8 cellular contexts compared by ENCODE assay signal in the genomic region with DNA sequence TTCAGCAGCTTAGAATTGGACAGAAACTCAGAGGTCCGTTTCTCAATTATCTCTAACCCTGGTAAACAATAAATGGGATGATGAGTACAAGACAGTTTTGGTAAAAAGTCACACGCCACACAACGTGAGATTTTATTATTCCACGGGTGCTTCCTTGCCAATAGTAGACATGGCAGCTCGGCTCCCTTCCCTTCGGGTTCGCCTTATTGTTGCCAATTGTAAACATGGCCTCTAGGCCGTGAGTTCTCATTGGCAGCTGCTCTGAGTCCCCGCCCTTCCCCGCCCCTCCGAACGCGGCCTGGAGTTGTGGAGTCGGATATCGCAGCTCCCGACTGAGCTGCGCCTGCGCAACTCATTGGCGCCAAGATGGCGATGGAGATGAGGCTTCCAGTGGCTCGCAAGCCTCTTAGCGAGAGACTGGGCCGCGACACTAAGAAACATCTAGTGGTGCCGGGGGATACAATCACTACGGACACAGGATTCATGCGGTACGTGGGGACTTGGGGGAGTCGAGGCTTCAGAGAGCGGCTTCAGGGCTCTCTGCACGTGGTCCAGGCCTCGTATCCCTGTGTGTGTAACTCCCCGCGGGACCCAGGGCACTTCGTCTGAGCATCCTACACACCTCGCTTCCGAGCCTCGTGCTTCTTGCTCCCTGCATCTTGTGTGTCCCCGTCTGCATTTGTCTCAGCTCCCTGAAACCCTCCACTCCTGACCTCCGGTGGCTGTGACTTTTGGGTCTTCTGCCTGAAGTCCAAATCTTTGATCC. TPM values are rescaled to one million over a fixed set of nuclear protein-coding genes. Genes with fewer than 3 reads are reported as not detected.
DNase-seq lines count a peak whose midpoint lies in the region; ATAC-seq and TF ChIP-seq lines count a peak whose summit lies in the region.

TSS of gene EXOSC2 (plus strand) at position 355 of the 766 bp plus-strand sequence. CDS start at position 367, 12 bp downstream.

- H3K36me3 Mint-ChIP-seq in endothelial cell (ENCODE audit: low read depth, unreplicated experiment): peaks cover 27% of the 10 kb centered on the region

- TF ChIP-seq CTCF in OCI-LY3 (IDR thresholded peaks at IDR 0.05; ENCODE audit: low read depth, low read length): no peak
- TF ChIP-seq CTCF in endothelial cell (IDR thresholded peaks at IDR 0.05; ENCODE audit: unreplicated experiment): no peak

- ATAC-seq in GM21526 (IDR thresholded peaks at IDR 0.05; ENCODE audit: low FRiP score, unreplicated experiment): peak; percentile 85

- peaks cover 41% of the 10 kb centered on the region for H3K4me1 ChIP-seq in OCI-LY3 (ENCODE audit: low read length)

- H3K4me3 ChIP-seq in OCI-LY3 (ENCODE audit: low read length): peak within 1 kb of the TSS; percentile 97

- peaks cover 28% of the 10 kb centered on the region for H4K20me1 ChIP-seq in OCI-LY3 (ENCODE audit: insufficient read depth, low read length)

- peak within 1 kb of the TSS; percentile 59 for H3K27ac ChIP-seq in OCI-LY3 (ENCODE audit: low read length)

- H2AFZ ChIP-seq in OCI-LY3 (ENCODE audit: low read depth, low read length): peak within 1 kb of the TSS; percentile 99

- H3K4me2 ChIP-seq in OCI-LY3 (ENCODE audit: low read length): peak within 1 kb of the TSS; percentile 95

- peaks cover 18% of the 10 kb centered on the region for H3K4me1 Mint-ChIP-seq in endothelial cell (ENCODE audit: unreplicated experiment)

- peaks cover 54% of the 10 kb centered on the region for H3K79me2 ChIP-seq in OCI-LY3 (ENCODE audit: low read length)

- H3K27ac Mint-ChIP-seq in endothelial cell (ENCODE audit: unreplicated experiment): peak within 1 kb of the TSS; percentile 59

- no peaks in the 10 kb centered on the region for H3K9me3 ChIP-seq in OCI-LY3 (ENCODE audit: insufficient read depth, low read length)

- no peaks in the 10 kb centered on the region for H3K27me3 ChIP-seq in OCI-LY3 (ENCODE audit: low read depth, low read length)

- H3K4me3 Mint-ChIP-seq in endothelial cell (ENCODE audit: unreplicated experiment): peak within 1 kb of the TSS; percentile 97

- peaks cover 33% of the 10 kb centered on the region for H3K36me3 ChIP-seq in OCI-LY3 (replicated peaks; ENCODE audit: low read depth, low read length)

- no peaks in the 10 kb centered on the region for H3K9me3 Mint-ChIP-seq in endothelial cell (ENCODE audit: unreplicated experiment)

- peak within 1 kb of the TSS; percentile 98 for H3K9ac ChIP-seq in OCI-LY3 (ENCODE audit: low read length)

- DNase-seq in DMS 273 (lab: John Stamatoyannopoulos, UW; ENCODE audit: unreplicated experiment) (peak; percentile 99), HuH-7.5 (ENCODE audit: low spot score) (peak; percentile 96), endothelial cell (ENCODE audit: low spot score) (peak; percentile 94), midbrain (lab: John Stamatoyannopoulos, UW) (peak; percentile 98)
- peak; percentile 96 for DNase-seq in activated CD8-positive, alpha-beta memory T cell treated with anti-CD3 and anti-CD28 coated beads, Interleukin-2, amount 50 U/mL, for 48 hours
- DNase-seq in stimulated activated CD8-positive, alpha-beta memory T cell treated with anti-CD3 and anti-CD28 coated beads, Interleukin-15, amount 100 ng/mL, for 48 hours (ENCODE audit: low read depth in 2 of 2): peak; percentile 97 to 98

- H3K27me3 Mint-ChIP-seq in endothelial cell (ENCODE audit: unreplicated experiment): peaks cover 7% of the 10 kb centered on the region

RNA-seq across cellular contexts. Expression of gene EXOSC2, which starts in this region (rescaled TPM):
- 26.0 TPM for total RNA-seq in endothelial cell (ENCODE audit: unreplicated experiment)

Comparison
In these comparisons a context has a peak if more than half of its experiments do, and no peak if none do; other contexts are left out.
1. Peak in every context shown above with its lines: DNase-seq, ATAC-seq, H3K4me3 ChIP-seq and H3K27ac ChIP-seq.